ENCODE assay signal across 9 cellular contexts in the genomic region with DNA sequence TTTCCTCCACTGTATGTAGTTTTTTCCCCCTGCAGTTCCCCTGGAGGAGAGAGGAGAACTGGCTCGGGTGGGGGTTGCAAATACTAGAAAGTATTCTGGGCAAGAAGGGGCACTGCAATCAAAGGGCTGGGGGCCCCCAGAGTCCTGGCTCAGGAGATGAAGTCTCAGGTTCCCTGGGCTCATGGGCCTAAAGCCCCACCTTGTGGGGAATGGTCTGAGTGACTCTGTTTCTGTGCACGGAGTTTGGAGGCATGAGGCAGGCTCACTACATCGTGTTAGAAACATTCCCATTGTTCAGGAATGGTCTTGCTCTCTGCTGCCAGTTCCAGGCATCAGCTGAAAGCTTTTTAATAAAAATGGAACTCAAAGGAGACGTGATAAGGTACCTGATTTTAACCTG.
DNase-seq lines count a peak whose midpoint lies in the region; ATAC-seq and TF ChIP-seq lines count a peak whose summit lies in the region.
"Had no signal": no experiment of that assay in that cellular context is flagged by ENCODE, and none has a peak within 500 bp of the region (broad histone marks: within the 10 kb centered on the region; RNA-seq: fewer than 3 reads in every experiment).

No MANE protein-coding gene starts in this region.

- H2AFZ ChIP-seq in SK-N-SH (ENCODE audit: low read depth): no peak overlapping the region

- H3K4me1 Mint-ChIP-seq in naive thymus-derived CD8-positive, alpha-beta T cell: no peaks in the 10 kb centered on the region
- H3K4me1 Mint-ChIP-seq: activated CD8-positive, alpha-beta memory T cell treated with anti-CD3 and anti-CD28 coated beads, Interleukin-2, amount 10 ng/mL, durations not matched to agents 7 days and 5 days had no signal

- TF ChIP-seq CTCF in GM13977 (IDR thresholded peaks at IDR 0.05; ENCODE audit: extremely low read depth, insufficient read depth, missing control alignments) (peak; percentile 20), SK-N-SH (IDR thresholded peaks at IDR 0.05) (peak; percentile 36)

- DNase-seq in ACHN (peak; percentile 2), GM13977 (ENCODE audit: low spot score) (no peak), SK-N-SH (peak; percentile 24), right cardiac atrium (no peak), germinal center (ENCODE audit: low spot score) (no peak), KG1 (lab: John Stamatoyannopoulos, UW) (no peak)
- DNase-seq in naive thymus-derived CD8-positive, alpha-beta T cell: no peak
- DNase-seq in stimulated activated CD8-positive, alpha-beta memory T cell treated with anti-CD3 and anti-CD28 coated beads, Interleukin-4, amount 100 ng/mL, for 48 hours: no peak
- DNase-seq: activated CD8-positive, alpha-beta memory T cell treated with anti-CD3 and anti-CD28 coated beads, Interleukin-2, amount 10 ng/mL, durations not matched to agents 7 days and 5 days had no signal

- POLR2A ChIA-PET in SK-N-SH (lab: Yijun Ruan, JAX): no interaction called here
- POLR2A ChIA-PET in naive thymus-derived CD8-positive, alpha-beta T cell (lab: Charles Lee): no interaction called here

- peaks cover 0 to 8% of the 10 kb centered on the region in 2 experiments for H3K36me3 ChIP-seq in SK-N-SH (replicated peaks in 1 of 2; ENCODE audit: control insufficient read depth in 1 of 2, insufficient read depth in 2 of 2, low read length in 1 of 2)

- in situ Hi-C loops in ACHN (cut with HindIII; ENCODE audit: low pct_ligation_motif_present, low pct_unique_long_range_greater_than_20kb, low sequenced_read_pairs) (no loop called here), GM13977 (cut with MboI; ENCODE audit: low pct_unique_long_range_greater_than_20kb, low sequenced_read_pairs, unreplicated experiment) (loop anchor here (25.0 kb wide), 1 partner anchor 213 kb away; no protein-coding TSS in a partner anchor)

- peaks cover 0 to 9% of the 10 kb centered on the region in 2 experiments; a peak in 1 of 4 replicates for H3K4me1 ChIP-seq in SK-N-SH (ENCODE audit: control insufficient read depth in 1 of 2, insufficient read depth in 2 of 2, low read depth in 1 of 2, low read length in 1 of 2)
- peaks cover 4% of the 10 kb centered on the region for H3K4me1 ChIP-seq in right cardiac atrium (ENCODE audit: control insufficient read depth, insufficient read depth, low read length)

- no peaks in the 10 kb centered on the region for H3K9me2 ChIP-seq in SK-N-SH

- H3F3A ChIP-seq in SK-N-SH (replicated peaks; ENCODE audit: insufficient read depth): no peaks in the 10 kb centered on the region

- no peaks in the 10 kb centered on the region for H3K9me3 Mint-ChIP-seq in naive thymus-derived CD8-positive, alpha-beta T cell

- peak; percentile 32 to 51 for ATAC-seq in right cardiac atrium
- ATAC-seq in naive thymus-derived CD8-positive, alpha-beta T cell: no peak
- ATAC-seq: activated CD8-positive, alpha-beta memory T cell treated with anti-CD3 and anti-CD28 coated beads, Interleukin-2, amount 10 ng/mL, durations not matched to agents 7 days and 5 days had no signal

- WGBS in SK-N-SH (ENCODE audit: low lambda C conversion rate): 39% methylated on average over 4 of the region's 4 CpGs
- WGBS in right cardiac atrium: 37% methylated on average over 4 of the region's 4 CpGs

- no peak overlapping the region for H3K27ac Mint-ChIP-seq in naive thymus-derived CD8-positive, alpha-beta T cell
- H3K27ac Mint-ChIP-seq: activated CD8-positive, alpha-beta memory T cell treated with anti-CD3 and anti-CD28 coated beads, Interleukin-2, amount 10 ng/mL, durations not matched to agents 7 days and 5 days had no signal

- no peaks in the 10 kb centered on the region for H3K27me3 ChIP-seq in SK-N-SH (ENCODE audit: insufficient read depth)
- no peaks in the 10 kb centered on the region for H3K27me3 ChIP-seq in right cardiac atrium (ENCODE audit: control insufficient read depth, insufficient read depth)

- no peaks in the 10 kb centered on the region for H3K27me3 Mint-ChIP-seq in naive thymus-derived CD8-positive, alpha-beta T cell
- H3K27me3 Mint-ChIP-seq: activated CD8-positive, alpha-beta memory T cell treated with anti-CD3 and anti-CD28 coated beads, Interleukin-2, amount 10 ng/mL, durations not matched to agents 7 days and 5 days had no signal

- H3K9me3 ChIP-seq in SK-N-SH: no peaks in the 10 kb centered on the region
- no peaks in the 10 kb centered on the region for H3K9me3 ChIP-seq in right cardiac atrium (ENCODE audit: control insufficient read depth, low read length)

- intact Hi-C loops in right cardiac atrium (cut with DNase I): no loop called here

- no peak overlapping the region for H3K4me2 ChIP-seq in SK-N-SH

- no peak overlapping the region for H3K4me3 Mint-ChIP-seq in naive thymus-derived CD8-positive, alpha-beta T cell
- H3K4me3 Mint-ChIP-seq: activated CD8-positive, alpha-beta memory T cell treated with anti-CD3 and anti-CD28 coated beads, Interleukin-2, amount 10 ng/mL, durations not matched to agents 7 days and 5 days had no signal

- H3K27ac ChIP-seq in SK-N-SH (ENCODE audit: low read depth in 2 of 2, low read length in 1 of 2): peak overlapping the region in 1 of 2 experiments; percentile 17; a peak in 2 of 4 replicates
- H3K27ac ChIP-seq in right cardiac atrium (ENCODE audit: low read length): no peak overlapping the region

- no peak overlapping the region for H3K9ac ChIP-seq in SK-N-SH

- peaks cover 0 to 7% (median 5%) of the 10 kb centered on the region in 3 donors for H3K36me3 Mint-ChIP-seq in naive thymus-derived CD8-positive, alpha-beta T cell
- H3K36me3 Mint-ChIP-seq: activated CD8-positive, alpha-beta memory T cell treated with anti-CD3 and anti-CD28 coated beads, Interleukin-2, amount 10 ng/mL, durations not matched to agents 7 days and 5 days had no signal

- H3K79me2 ChIP-seq in SK-N-SH (ENCODE audit: insufficient read depth): no peaks in the 10 kb centered on the region

- no peak for TF ChIP-seq EP300 in SK-N-SH (IDR thresholded peaks at IDR 0.05; ENCODE audit: borderline replicate concordance in 1 of 2, low read depth in 1 of 2, low read length in 1 of 2)

- CTCF ChIA-PET in SK-N-SH (lab: Yijun Ruan, JAX): interaction anchor here (0.6 to 2.3 kb wide), 5 partner anchors 20 to 391 kb away, joined by 3 to 20 read pairs (median 3); no protein-coding TSS in a partner anchor

- H4K20me1 ChIP-seq in SK-N-SH (ENCODE audit: insufficient read depth): no peaks in the 10 kb centered on the region

- no peak overlapping the region for H3K4me3 ChIP-seq in SK-N-SH (ENCODE audit: low read depth in 2 of 2, low read length in 1 of 2)
- no peak overlapping the region for H3K4me3 ChIP-seq in right cardiac atrium (ENCODE audit: low read length)

- TF ChIP-seq RAD21 in SK-N-SH (IDR thresholded peaks at IDR 0.05; ENCODE audit: low read length): peak; percentile 59

TF ChIP-seq in SK-N-SH, 30 proteins besides CTCF, POLR2A, EP300 and RAD21:
- TF ChIP-seq, protein P1, sequence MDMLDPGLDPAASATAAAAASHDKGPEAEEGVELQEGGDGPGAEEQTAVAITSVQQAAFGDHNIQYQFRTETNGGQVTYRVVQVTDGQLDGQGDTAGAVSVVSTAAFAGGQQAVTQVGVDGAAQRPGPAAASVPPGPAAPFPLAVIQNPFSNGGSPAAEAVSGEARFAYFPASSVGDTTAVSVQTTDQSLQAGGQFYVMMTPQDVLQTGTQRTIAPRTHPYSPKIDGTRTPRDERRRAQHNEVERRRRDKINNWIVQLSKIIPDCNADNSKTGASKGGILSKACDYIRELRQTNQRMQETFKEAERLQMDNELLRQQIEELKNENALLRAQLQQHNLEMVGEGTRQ (IDR thresholded peaks at IDR 0.05; ENCODE audit: borderline replicate concordance, low read depth, low read length): no peak
- TF ChIP-seq SMC3 (IDR thresholded peaks at IDR 0.05; ENCODE audit: low read depth, low read length) (0 out of 2 replicates have a peak, but pooled peaks have one; percentile 28), MXI1 (IDR thresholded peaks at IDR 0.05; ENCODE audit: low read depth, low read length) (no peak), RFX5 (IDR thresholded peaks at IDR 0.05; ENCODE audit: low read length) (no peak), RXRA (IDR thresholded peaks at IDR 0.05; ENCODE audit: borderline replicate concordance, low read depth) (no peak), CHD2 (IDR thresholded peaks at IDR 0.05; ENCODE audit: low read length, partially characterized antibody) (no peak), FOXJ3 (CRISPR knock-in tag; IDR thresholded peaks at IDR 0.05) (no peak), FOXM1 (IDR thresholded peaks at IDR 0.05; ENCODE audit: low read depth) (no peak), RCOR1 (IDR thresholded peaks at IDR 0.05; ENCODE audit: low read length) (peak; percentile 46; the same call in 1 of the 2 replicates), JUND (IDR thresholded peaks at IDR 0.05) (no peak), ELF1 (IDR thresholded peaks at IDR 0.05) (no peak)

Comparison
In these comparisons a context has a peak if more than half of its experiments do, and no peak if none do; other contexts are left out.
1. DNase-seq: peak in ACHN (single experiment) and SK-N-SH (single experiment); none in GM13977 (single experiment), right cardiac atrium (0 of 3), naive thymus-derived CD8-positive, alpha-beta T cell (0 of 10), germinal center (single experiment), KG1 (single experiment) and stimulated activated CD8-positive, alpha-beta memory T cell treated with anti-CD3 and anti-CD28 coated beads, Interleukin-4, amount 100 ng/mL, for 48 hours (single experiment).
2. ATAC-seq: peak in right cardiac atrium (2 of 2); none in naive thymus-derived CD8-positive, alpha-beta T cell (0 of 2).